Comparison of ENCODE assay signal across 31 cellular contexts in the genomic region with DNA sequence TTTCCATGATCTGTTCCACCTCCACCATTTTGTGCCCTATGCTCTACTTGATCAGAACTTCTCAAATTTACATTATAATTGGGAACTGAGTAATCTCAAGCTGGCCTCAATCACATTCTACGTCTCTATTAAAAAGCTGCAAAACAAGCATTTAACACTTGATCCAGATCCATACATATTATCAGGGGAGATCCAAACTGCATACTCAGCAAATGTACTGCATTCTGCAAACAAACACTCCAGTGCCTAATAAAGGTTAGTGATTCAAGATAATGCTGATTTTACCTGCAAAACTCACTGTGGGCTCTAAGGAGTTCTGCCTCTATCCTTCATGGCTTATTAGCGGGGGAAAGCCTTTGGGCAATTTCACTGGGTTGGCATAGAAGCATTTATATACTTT. TPM values are rescaled to one million over a fixed set of nuclear protein-coding genes. Genes with fewer than 3 reads are reported as not detected.
"Had no signal": no experiment of that assay in that cellular context is flagged by ENCODE, and none has a peak within 500 bp of the region (broad histone marks: within the 10 kb centered on the region; RNA-seq: fewer than 3 reads in every experiment).

No MANE protein-coding gene starts in this region.

- ATAC-seq: activated CD4-positive, CD25-positive, alpha-beta regulatory T cell treated with anti-CD3 and anti-CD28 coated beads, Interleukin-2, amount 50 U/mL, for 24 hours; activated CD8-positive, alpha-beta T cell treated with anti-CD3 and anti-CD28 coated beads for 36 hours; activated naive CD8-positive, alpha-beta T cell treated with anti-CD3 and anti-CD28 coated beads, Interleukin-2, amount 50 U/mL, for 24 hours; activated T-cell treated with anti-CD3 and anti-CD28 coated beads, Interleukin-2, amount 50 U/mL, for 4 hours; activated T-helper 17 cell treated with anti-CD3 and anti-CD28 coated beads, Interleukin-2, amount 50 U/mL, for 72 hours; T-helper 17 cell had no signal

- H3K36me3 ChIP-seq: adrenal gland, ascending aorta, breast epithelium, cardiac muscle cell, colonic mucosa, WERI-Rb-1 had no signal

- H3K27me3 ChIP-seq: adrenal gland, ascending aorta, breast epithelium, cardiac muscle cell, colonic mucosa had no signal

- H3K4me1 ChIP-seq: adrenal gland, ascending aorta, breast epithelium, colonic mucosa had no signal

- DNase-seq: activated B cell treated with CpG ODN at 0.5 μM for 24 hours; activated CD4-positive, alpha-beta T cell treated with anti-CD3 and anti-CD28 coated beads for 48 hours; activated CD4-positive, alpha-beta T cell treated with anti-CD3 and anti-CD28 coated beads, Interleukin-2, amount 50 U/mL, for 1 hour; activated CD4-positive, alpha-beta T cell treated with anti-CD3 and anti-CD28 coated beads, Interleukin-2, amount 50 U/mL, for 48 hours; activated CD8-positive, alpha-beta memory T cell treated with anti-CD3 and anti-CD28 coated beads for 24 hours; activated CD8-positive, alpha-beta T cell treated with anti-CD3 and anti-CD28 coated beads for 36 hours; activated effector memory CD4-positive, alpha-beta T cell treated with Interleukin-2 at 50 U/mL for 16 hours; activated gamma-delta T cell treated with Interleukin-2 at 50 U/mL for 16 hours; activated naive CD4-positive, alpha-beta T cell treated with Interleukin-2 at 50 U/mL for 16 hours; activated naive CD8-positive, alpha-beta T cell treated with anti-CD3 and anti-CD28 coated beads for 36 hours; activated naive CD8-positive, alpha-beta T cell treated with anti-CD3 and anti-CD28 coated beads, Interleukin-2, amount 50 U/mL, for 24 hours; activated T-cell treated with anti-CD3 and anti-CD28 coated beads, Interleukin-2, amount 50 U/mL, for 4 hours; adrenal gland; amygdala; central memory CD4-positive, alpha-beta T cell; cerebellar nuclear complex; colonic mucosa; effector CD8-positive, alpha-beta T cell; head of caudate nucleus; T-helper 17 cell; T1000; WERI-Rb-1 had no signal

- FAIRE-seq: endometrium, endothelial cell of umbilical vein, frontal cortex had no signal

- H3K27ac ChIP-seq: adrenal gland, ascending aorta, breast epithelium, cardiac muscle cell, colonic mucosa, epithelial cell of prostate, WERI-Rb-1 had no signal

- H3K4me3 ChIP-seq: adrenal gland, ascending aorta, breast epithelium, cardiac muscle cell, colonic mucosa had no signal

- H3K9me3 ChIP-seq: adrenal gland, ascending aorta, breast epithelium, colonic mucosa had no signal

RNA-seq across cellular contexts. Expression of a gene that starts 40.3 kb away (rescaled TPM):
- total RNA-seq: ascending aorta, T-helper 17 cell had no signal
